1 cellular context compared by ENCODE assay signal in genomic region chr1:1748686-1749321, GRCh38.
A peak's percentile ranks its signal among the peaks of the same experiment; 100 is the strongest.
TF ChIP-seq lines count a peak whose summit lies in the region.

No MANE protein-coding gene starts in this region.

TF ChIP-seq in HepG2, 621 proteins besides CTCF, POLR2A, EP300 and RAD21 (continued from another document and continues in another):
- TF ChIP-seq MIER3 (CRISPR knock-in tag; IDR thresholded peaks at IDR 0.05; ENCODE audit: borderline replicate concordance): no peak
- no peak for TF ChIP-seq ZEB1 (IDR thresholded peaks at IDR 0.05; ENCODE audit: insufficient replicate concordance, low read depth)
- TF ChIP-seq ZNF446 (CRISPR knock-in tag; IDR thresholded peaks at IDR 0.05): no peak
- TF ChIP-seq ZNF225 (CRISPR knock-in tag; IDR thresholded peaks at IDR 0.05): peak; percentile 31; the same call in 1 of the 2 replicates
- TF ChIP-seq ATF3 (CRISPR knock-in tag; IDR thresholded peaks at IDR 0.05): no peak
- TF ChIP-seq POLR2AphosphoS2 (IDR thresholded peaks at IDR 0.05; ENCODE audit: low read depth, low read length): no peak
- no peak for TF ChIP-seq ZNF761 (CRISPR knock-in tag; conservative IDR thresholded peaks at IDR 0.05)
- no peak for TF ChIP-seq TEF (CRISPR knock-in tag; IDR thresholded peaks at IDR 0.05)
- no peak for TF ChIP-seq DDIT3 (CRISPR knock-in tag; IDR thresholded peaks at IDR 0.05)
- no peak for TF ChIP-seq FOXA3 (CRISPR knock-in tag; IDR thresholded peaks at IDR 0.05)
- TF ChIP-seq SNAPC5 (CRISPR knock-in tag; IDR thresholded peaks at IDR 0.05; ENCODE audit: borderline replicate concordance): no peak
- no peak for TF ChIP-seq CREBL2 (CRISPR knock-in tag; IDR thresholded peaks at IDR 0.05; ENCODE audit: borderline replicate concordance)
- no peak for TF ChIP-seq HES4 (CRISPR knock-in tag; IDR thresholded peaks at IDR 0.05; ENCODE audit: borderline replicate concordance)
- no peak for TF ChIP-seq ZBTB44 (CRISPR knock-in tag; IDR thresholded peaks at IDR 0.05)
- no peak for TF ChIP-seq PBX2 (CRISPR knock-in tag; IDR thresholded peaks at IDR 0.05)
- peak; percentile 57; the same call in 1 of the 2 replicates for TF ChIP-seq PHF8 (CRISPR knock-in tag; IDR thresholded peaks at IDR 0.05)
- no peak for TF ChIP-seq CENPBD1 (CRISPR knock-in tag; IDR thresholded peaks at IDR 0.05; ENCODE audit: borderline replicate concordance, low read depth)
- no peak for TF ChIP-seq ZMYM2 (CRISPR knock-in tag; IDR thresholded peaks at IDR 0.05)
- TF ChIP-seq ZNF234 (CRISPR knock-in tag; conservative IDR thresholded peaks at IDR 0.05): no peak
- TF ChIP-seq MTF2 (CRISPR knock-in tag; IDR thresholded peaks at IDR 0.05; ENCODE audit: borderline replicate concordance): no peak
- no peak for TF ChIP-seq ZNF496 (CRISPR knock-in tag; IDR thresholded peaks at IDR 0.05; ENCODE audit: insufficient replicate concordance)
- 0 out of 2 replicates have a peak, but pooled peaks have one; percentile 28 for TF ChIP-seq KDM2A (CRISPR knock-in tag; IDR thresholded peaks at IDR 0.05; ENCODE audit: borderline replicate concordance, low read depth)
- no peak for TF ChIP-seq ZNF367 (CRISPR knock-in tag; IDR thresholded peaks at IDR 0.05; ENCODE audit: borderline replicate concordance)
- TF ChIP-seq ETV6 (CRISPR knock-in tag; conservative IDR thresholded peaks at IDR 0.05): no peak
- TF ChIP-seq TBL1XR1 (IDR thresholded peaks at IDR 0.05; ENCODE audit: borderline replicate concordance, low read length, partially characterized antibody): no peak
- no peak for TF ChIP-seq CC2D1A (CRISPR knock-in tag; IDR thresholded peaks at IDR 0.05)
- no peak for TF ChIP-seq IRF9 (CRISPR knock-in tag; IDR thresholded peaks at IDR 0.05; ENCODE audit: borderline replicate concordance)
- no peak for TF ChIP-seq ZNF30 (CRISPR knock-in tag; IDR thresholded peaks at IDR 0.05)
- no peak for TF ChIP-seq RERE (CRISPR knock-in tag; IDR thresholded peaks at IDR 0.05; ENCODE audit: low read depth)
- TF ChIP-seq ZNF674 (CRISPR knock-in tag; IDR thresholded peaks at IDR 0.05; ENCODE audit: low read depth): no peak
- no peak for TF ChIP-seq HOXA5 (CRISPR knock-in tag; IDR thresholded peaks at IDR 0.05)
- TF ChIP-seq TFAP4 (IDR thresholded peaks at IDR 0.05; ENCODE audit: borderline replicate concordance, low read depth): no peak; the same call in 1 of the 2 replicates
- TF ChIP-seq GATA4 (IDR thresholded peaks at IDR 0.05; ENCODE audit: borderline replicate concordance, low read depth): no peak
- TF ChIP-seq ZNF282 (IDR thresholded peaks at IDR 0.05; ENCODE audit: partially characterized antibody): no peak
- TF ChIP-seq ZNF549 (CRISPR knock-in tag; IDR thresholded peaks at IDR 0.05): no peak
- no peak for TF ChIP-seq ZNF207 (IDR thresholded peaks at IDR 0.05; ENCODE audit: borderline replicate concordance)
- no peak for TF ChIP-seq RBM39 (IDR thresholded peaks at IDR 0.05; ENCODE audit: low read depth, low read length, poor library complexity, severe bottlenecking)
- no peak for TF ChIP-seq ZBTB1 (CRISPR knock-in tag; IDR thresholded peaks at IDR 0.05; ENCODE audit: borderline replicate concordance)
- no peak for TF ChIP-seq ZNF644 (CRISPR knock-in tag; IDR thresholded peaks at IDR 0.05; ENCODE audit: low read depth)
- no peak for TF ChIP-seq NKX3-1 (CRISPR knock-in tag; IDR thresholded peaks at IDR 0.05)
- TF ChIP-seq THAP11 (CRISPR knock-in tag; IDR thresholded peaks at IDR 0.05): no peak
- TF ChIP-seq NCOA5 (CRISPR knock-in tag; IDR thresholded peaks at IDR 0.05): no peak
- TF ChIP-seq ZNF704 (CRISPR knock-in tag; IDR thresholded peaks at IDR 0.05; ENCODE audit: borderline replicate concordance): no peak
- no peak for TF ChIP-seq TBP (CRISPR knock-in tag; IDR thresholded peaks at IDR 0.05)
- peak; percentile 51; the same call in 1 of the 2 replicates for TF ChIP-seq PATZ1 (CRISPR knock-in tag; IDR thresholded peaks at IDR 0.05)
- no peak for TF ChIP-seq ZNF776 (CRISPR knock-in tag; IDR thresholded peaks at IDR 0.05)
- no peak for TF ChIP-seq ZNF567 (CRISPR knock-in tag; IDR thresholded peaks at IDR 0.05; ENCODE audit: borderline replicate concordance)
